ENCODE assay signal across 20 cellular contexts in genomic region chr3:138867996-138868395, GRCh38. TPM values are rescaled to one million over a fixed set of nuclear protein-coding genes. Genes with fewer than 3 reads are reported as not detected.
DNase-seq lines count a peak whose midpoint lies in the region; TF ChIP-seq lines count a peak whose summit lies in the region.
"Had no signal": no experiment of that assay in that cellular context is flagged by ENCODE, and none has a peak within 500 bp of the region (broad histone marks: within the 10 kb centered on the region; RNA-seq: fewer than 3 reads in every experiment).

No MANE protein-coding gene starts in this region.

- H3K27ac ChIP-seq in ACC112 (ENCODE audit: low read depth, low read length) (no peak overlapping the region), prostate gland (no peak overlapping the region)
- H3K27ac ChIP-seq: C4-2B, HL-60, SK-N-MC had no signal

- peak overlapping the region; percentile 23 for H2AFZ ChIP-seq in ACC112 (ENCODE audit: low read length, unreplicated experiment)

- H3K36me3 ChIP-seq in ACC112 (ENCODE audit: insufficient read depth, low read length) (no peaks in the 10 kb centered on the region), prostate gland (no peaks in the 10 kb centered on the region)

- peak; percentile 61 for DNase-seq in M059J (ENCODE audit: low read depth)
- peak; percentile 45 to 66 for DNase-seq in dermis microvascular lymphatic vessel endothelial cell (ENCODE audit: low read depth in 2 of 2)
- DNase-seq in lung microvascular endothelial cell (ENCODE audit: low read depth in 2 of 2), result peak; percentile 39 to 50
- no peak for DNase-seq in prostate gland (ENCODE audit: low spot score)
- no peak for DNase-seq in effector CD8-positive, alpha-beta T cell (lab: John Stamatoyannopoulos, UW)
- DNase-seq in OCI-M2 (lab: John Stamatoyannopoulos, UW; ENCODE audit: unreplicated experiment), result no peak
- DNase-seq: ACHN; AML-193; H9; Kasumi-1; NCI-H1092 treated with DMSO at 0.1 percent for 48 hours; NCI-H2081 treated with DMSO at 0.1 percent for 48 hours; NCI-H510A; NCI-H748 treated with DMSO at 0.1 percent for 48 hours; NK-92 treated with Interleukin-12 subunit alpha and Interleukin-12 subunit beta, amount 100 ng/mL, for 24 hours; SHP77 had no signal

- no peaks in the 10 kb centered on the region for H3K79me2 ChIP-seq in ACC112 (ENCODE audit: control insufficient read depth, insufficient read depth, low read length, unreplicated experiment)

- TF ChIP-seq POLR2A in prostate gland (IDR thresholded peaks at IDR 0.05), result no peak

- H3K4me1 ChIP-seq in ACC112 (ENCODE audit: control insufficient read depth, insufficient read depth, low read length, unreplicated experiment) (peaks cover 6% of the 10 kb centered on the region), prostate gland (replicated peaks) (no peaks in the 10 kb centered on the region)

- no peak for TF ChIP-seq CTCF in prostate gland (IDR thresholded peaks at IDR 0.05)

- 14% methylated on average over 1 of the region's 1 CpG for WGBS in prostate gland

- H3K4me3 ChIP-seq in ACC112 (ENCODE audit: low read depth, low read length), result no peak overlapping the region
- H3K4me3 ChIP-seq in prostate gland, result no peak overlapping the region
- H3K4me3 ChIP-seq: SK-N-MC had no signal

- no peaks in the 10 kb centered on the region for H3K9me3 ChIP-seq in prostate gland

- no peaks in the 10 kb centered on the region for H3K27me3 ChIP-seq in ACC112 (ENCODE audit: insufficient read depth, low read length)
- no peaks in the 10 kb centered on the region for H3K27me3 ChIP-seq in prostate gland (replicated peaks; ENCODE audit: insufficient read depth)

- intact Hi-C loops in prostate gland (cut with DNase I), result no loop called here

RNA-seq across cellular contexts. Expression of gene PIK3CB, which starts 33.3 kb away (rescaled TPM):
- 7.6 and 21.9 TPM in 2 replicates for total RNA-seq in M059J (2014; rRNA removed; shearing (Covaris generic))
- 12.3 and 14.4 TPM in 2 replicates for total RNA-seq in dermis microvascular lymphatic vessel endothelial cell
- total RNA-seq in lung microvascular endothelial cell, result 10.0 and 11.5 TPM in 2 replicates
- 10 to 100 TPM; 27.5 to 28.9 TPM for total RNA-seq in prostate gland

Comparison
In these comparisons a context has a peak if more than half of its experiments do, and no peak if none do; other contexts are left out.
1. DNase-seq: peak in M059J (single experiment), dermis microvascular lymphatic vessel endothelial cell (2 of 2) and lung microvascular endothelial cell (2 of 2); none in prostate gland (single experiment), effector CD8-positive, alpha-beta T cell (single experiment) and OCI-M2 (single experiment).